In the genomic region with DNA sequence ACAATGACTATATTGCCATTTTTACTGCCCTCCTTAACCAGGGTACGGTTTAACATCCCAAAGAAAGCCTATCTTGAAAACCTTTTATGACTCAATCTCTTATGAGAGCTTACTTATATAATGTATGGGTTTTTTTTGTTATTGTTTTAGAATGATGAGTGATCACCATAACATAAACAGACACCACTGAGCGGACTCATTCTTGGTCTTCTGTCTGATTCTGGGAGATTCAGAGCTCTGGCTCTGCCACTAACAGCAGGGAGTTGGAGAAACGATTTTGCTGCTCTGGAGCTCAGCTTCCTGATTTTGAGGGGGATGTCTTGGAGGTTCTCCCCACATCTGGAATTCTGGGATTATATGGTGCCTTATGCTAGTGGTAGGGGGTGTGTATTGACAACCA, we compare ENCODE assay signal across 15 cellular contexts.
"Had no signal": no experiment of that assay in that cellular context is flagged by ENCODE, and none has a peak within 500 bp of the region (broad histone marks: within the 10 kb centered on the region; RNA-seq: fewer than 3 reads in every experiment).

No MANE protein-coding gene starts in this region.

- H3K4me3 ChIP-seq: heart left ventricle, left ventricle myocardium inferior, suprapubic skin, upper lobe of left lung had no signal

- FAIRE-seq: bronchial epithelial cell, endometrium, keratinocyte had no signal

- H3K27ac ChIP-seq: heart left ventricle, left ventricle myocardium inferior, suprapubic skin, upper lobe of left lung had no signal

- H3K9me3 ChIP-seq: heart left ventricle, left ventricle myocardium inferior, suprapubic skin, upper lobe of left lung had no signal

- H3K4me1 ChIP-seq: upper lobe of left lung had no signal

- H3K36me3 ChIP-seq: heart left ventricle, left ventricle myocardium inferior, suprapubic skin, upper lobe of left lung had no signal

- DNase-seq: activated CD4-positive, alpha-beta T cell treated with anti-CD3 and anti-CD28 coated beads for 48 hours; activated CD8-positive, alpha-beta memory T cell treated with anti-CD3 and anti-CD28 coated beads for 24 hours; activated naive CD4-positive, alpha-beta T cell treated with Interleukin-2 at 50 U/mL for 16 hours; amniotic stem cell; heart left ventricle; left ventricle myocardium inferior; nucleus accumbens; stimulated activated CD4-positive, alpha-beta T cell treated with anti-CD3 and anti-CD28 coated beads, Interleukin-4, amount 100 ng/mL, for 1 hour; stimulated activated CD8-positive, alpha-beta memory T cell treated with anti-CD3 and anti-CD28 coated beads, Interleukin-4, amount 100 ng/mL, for 48 hours; stimulated activated naive CD8-positive, alpha-beta T cell treated with anti-CD3 and anti-CD28 coated beads, Interleukin-15, Interleukin-2, amounts not matched to agents 100 U/mL and 50 U/mL, for 24 hours; upper lobe of left lung had no signal

- H3K27me3 ChIP-seq: heart left ventricle, upper lobe of left lung had no signal
